9 cellular contexts compared by ENCODE assay signal in genomic region chr9:137295313-137296213, GRCh38. TPM values are rescaled to one million over a fixed set of nuclear protein-coding genes. Genes with fewer than 3 reads are reported as not detected.
A peak's percentile ranks its signal among the peaks of the same experiment; 100 is the strongest.
DNase-seq lines count a peak whose midpoint lies in the region; TF ChIP-seq lines count a peak whose summit lies in the region.
"Had no signal": no experiment of that assay in that cellular context is flagged by ENCODE, and none has a peak within 500 bp of the region (broad histone marks: within the 10 kb centered on the region; RNA-seq: fewer than 3 reads in every experiment).

No MANE protein-coding gene starts in this region.

- H3K4me1 ChIP-seq in Caco-2 = peaks cover 30% of the 10 kb centered on the region
- peaks cover 0 to 47% (median 27%) of the 10 kb centered on the region in 4 donors for H3K4me1 ChIP-seq in tibial artery

- DNase-seq in Caco-2 = peak in 1 of 2 experiments; percentile 81
- no peak for DNase-seq in HFF-Myc (ENCODE audit: extremely low read depth, low read depth)
- peak; percentile 36 for DNase-seq in T-helper 9 cell
- DNase-seq in choroid plexus epithelial cell (ENCODE audit: low read depth) = peak; percentile 17
- peak; percentile 53 to 67 for DNase-seq in lung microvascular endothelial cell (ENCODE audit: low read depth in 2 of 2)
- DNase-seq in tibial artery = no peak
- no peak for DNase-seq in pons (ENCODE audit: low spot score)
- DNase-seq in AML-193 (lab: John Stamatoyannopoulos, UW) = no peak

- H3K4me3 ChIP-seq in Caco-2 (ENCODE audit: low read depth, low read length) = peak overlapping the region; percentile 42
- H3K4me3 ChIP-seq in HFF-Myc (replicated peaks; ENCODE audit: low read depth, low read length) = no peak overlapping the region
- peak overlapping the region; percentile 33 for H3K4me3 ChIP-seq in choroid plexus epithelial cell (ENCODE audit: low read depth, low read length)
- peak overlapping the region; percentile 30 to 44 for H3K4me3 ChIP-seq in tibial artery

- H3K36me3 Mint-ChIP-seq in Caco-2 (ENCODE audit: insufficient read depth, unreplicated experiment) = peaks cover 29% of the 10 kb centered on the region

- H3K27ac ChIP-seq in tibial artery = peak overlapping the region in 1 of 2 donors; percentile 35

- H3K27me3 Mint-ChIP-seq in Caco-2 (ENCODE audit: insufficient read depth, unreplicated experiment) = no peaks in the 10 kb centered on the region

- POLR2A ChIA-PET in Caco-2 (lab: Charles Lee) = interaction anchor here (0.6 kb wide), 1 partner anchor 12 kb away, joined by 5 read pairs; no protein-coding TSS in a partner anchor

- intact Hi-C loops in Caco-2 (cut with micrococcal nuclease; ENCODE audit: unreplicated experiment) (loop anchor here (10.0 kb wide), 1 partner anchor 239 kb away; no protein-coding TSS in a partner anchor), tibial artery (cut with DNase I; ENCODE audit: low total_unique reads) (no loop called here)

- peak overlapping the region; percentile 74 for H3K27ac Mint-ChIP-seq in Caco-2 (ENCODE audit: unreplicated experiment)

- H3K27me3 ChIP-seq in Caco-2 (replicated peaks; ENCODE audit: control insufficient read depth, insufficient read depth, low read length) (no peaks in the 10 kb centered on the region), tibial artery (peaks cover 10 to 82% of the 10 kb centered on the region in 2 donors)

- H3K36me3 ChIP-seq in Caco-2 (ENCODE audit: control insufficient read depth, insufficient read depth, low read length) (no peaks in the 10 kb centered on the region), tibial artery (no peaks in the 10 kb centered on the region)

- peak overlapping the region; percentile 74 for H3K4me3 Mint-ChIP-seq in Caco-2 (ENCODE audit: unreplicated experiment)

- H3K9me3 Mint-ChIP-seq in Caco-2 (ENCODE audit: unreplicated experiment) = no peaks in the 10 kb centered on the region

- peak in 1 of 2 experiments; percentile 51 for TF ChIP-seq CTCF in Caco-2 (IDR thresholded peaks at IDR 0.05; ENCODE audit: insufficient read depth in 1 of 2, low read depth in 1 of 2, low read length in 1 of 2, severe bottlenecking in 1 of 2, unreplicated experiment in 1 of 2)
- peak; percentile 4 for TF ChIP-seq CTCF in HFF-Myc (IDR thresholded peaks at IDR 0.05; ENCODE audit: low read depth, low read length, missing control alignments)
- peak; percentile 33 for TF ChIP-seq CTCF in choroid plexus epithelial cell (conservative IDR thresholded peaks at IDR 0.05; ENCODE audit: low read depth, low read length)
- peak; percentile 21 to 63 for TF ChIP-seq CTCF in tibial artery (IDR thresholded peaks at IDR 0.05)

- H3K9me3 ChIP-seq in Caco-2 = no peaks in the 10 kb centered on the region
- H3K9me3 ChIP-seq in tibial artery = peaks cover 0 to 6% (median 0%) of the 10 kb centered on the region in 3 donors

- CTCF ChIA-PET in Caco-2 (lab: Charles Lee) = interaction anchor here (0.6 to 1.0 kb wide), 4 partner anchors 35 to 529 kb away, joined by 3 to 4 read pairs (median 4); no protein-coding TSS in a partner anchor

- H3K4me1 Mint-ChIP-seq in Caco-2 (ENCODE audit: low read depth, unreplicated experiment) = peaks cover 7% of the 10 kb centered on the region

- no TSS peak for BruUV-seq in Caco-2 (replicated peaks; lab: Mats Ljungman, UMichigan)

RNA-seq across cellular contexts. Expression of gene NRARP, which starts 6.5 kb away (rescaled TPM):
- total RNA-seq in Caco-2 (2022) (22.1 and 24.7 TPM in 2 replicates), lung microvascular endothelial cell (18.7 and 28.3 TPM in 2 replicates)

RNA-seq across cellular contexts. Expression of gene TOR4A, which starts 18.0 kb away (rescaled TPM):
- total RNA-seq in Caco-2 (2022) = 1.8 and 1.9 TPM in 2 replicates
- total RNA-seq in lung microvascular endothelial cell = 21.4 and 21.8 TPM in 2 replicates

RNA-seq across cellular contexts. Expression of gene NELFB, which starts 40.4 kb away (rescaled TPM):
- total RNA-seq in Caco-2 (2022) (79.1 and 79.8 TPM in 2 replicates), lung microvascular endothelial cell (42.9 and 43.7 TPM in 2 replicates)

RNA-seq across cellular contexts. Expression of gene STPG3, which starts 44.5 kb away (rescaled TPM):
- total RNA-seq in Caco-2 (2022) (not detected in 2 replicates), lung microvascular endothelial cell (not detected in 2 replicates)
- total RNA-seq: pulmonary artery endothelial cell had no signal

RNA-seq across cellular contexts. Expression of gene TUBB4B, which starts 54.5 kb away (rescaled TPM):
- total RNA-seq in Caco-2 (2022) (481 and 487 TPM in 2 replicates), lung microvascular endothelial cell (103 and 110 TPM in 2 replicates)

Comparison
In these comparisons a context has a peak if more than half of its experiments do, and no peak if none do; other contexts are left out.
1. DNase-seq: peak in T-helper 9 cell (single experiment), choroid plexus epithelial cell (single experiment) and lung microvascular endothelial cell (2 of 2); none in HFF-Myc (single experiment), tibial artery (0 of 2), pons (single experiment) and AML-193 (0 of 2).